In the genomic region with DNA sequence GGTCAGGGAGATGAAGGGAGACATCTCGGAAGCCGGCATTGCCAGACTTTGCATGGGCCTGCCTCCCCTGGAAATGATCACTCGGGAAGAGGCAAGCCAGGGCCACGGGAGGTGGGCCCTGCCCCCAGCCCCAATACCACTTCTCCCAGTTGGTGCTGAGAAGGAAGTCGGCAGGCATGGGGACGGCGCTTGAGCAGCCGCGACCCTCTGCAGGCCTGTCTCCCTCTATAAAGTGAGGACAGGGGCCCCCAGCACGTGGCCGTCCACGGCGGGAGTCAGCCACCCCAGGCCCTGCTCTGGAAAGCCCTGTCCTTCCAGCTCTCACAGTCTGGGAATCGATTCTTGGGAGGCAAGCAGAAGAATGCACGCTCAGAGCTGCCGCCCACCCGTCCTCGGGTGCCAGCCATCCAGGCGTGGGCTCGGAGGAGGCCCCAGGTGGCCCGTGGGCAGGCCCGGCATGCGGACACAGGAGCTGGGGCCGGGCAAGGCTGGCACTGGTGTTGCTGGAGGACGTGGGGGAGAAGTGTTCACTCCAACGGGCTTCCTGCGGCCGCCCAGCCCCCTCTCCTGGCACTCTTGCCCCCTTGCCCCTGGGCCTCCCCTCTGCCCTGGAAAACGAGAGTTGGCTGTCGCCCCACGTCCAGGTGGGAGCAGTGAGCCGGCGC, we compare ENCODE assay signal across 29 cellular contexts.
"Had no signal": no experiment of that assay in that cellular context is flagged by ENCODE, and none has a peak within 500 bp of the region (broad histone marks: within the 10 kb centered on the region; RNA-seq: fewer than 3 reads in every experiment).

No MANE protein-coding gene starts in this region.

- H3K4me3 Mint-ChIP-seq: mesothelial cell of epicardium; naive thymus-derived CD4-positive, alpha-beta T cell; natural killer cell treated with Interleukin-12 subunit alpha and Interleukin-12 subunit beta and Interleukin-15 and Interleukin-18, amount 100 ng/mL, for 72 hours; neural crest cell; stimulated activated effector memory CD8-positive, alpha-beta T cell treated with anti-CD3 and anti-CD28 coated beads, Interleukin-12 subunit alpha, Interleukin-12 subunit beta, amount 100 ng/mL, for 72 hours; stimulated activated naive CD8-positive, alpha-beta T cell treated with anti-CD3 and anti-CD28 coated beads, Interleukin-15, Interleukin-2, amounts not matched to agents 100 ng/mL and 50 ng/mL, for 24 hours had no signal

- H3K4me3 ChIP-seq: heart right ventricle, hepatocyte, left ventricle myocardium inferior, lung, mucosa of descending colon, ovary, prostate gland, sigmoid colon, spleen, suprapubic skin, thoracic aorta, tibial artery, upper lobe of right lung had no signal

- H3K36me3 ChIP-seq: heart right ventricle, left ventricle myocardium inferior, neutrophil, ovary, prostate gland, sigmoid colon, spleen, suprapubic skin, thoracic aorta, tibial artery, upper lobe of right lung had no signal

- DNase-seq: heart right ventricle; kidney; left colon; left ventricle myocardium inferior; mesendoderm; mucosa of descending colon; naive thymus-derived CD4-positive, alpha-beta T cell; occipital lobe; ovary; retina; sigmoid colon; small intestine; spleen; stimulated activated CD4-positive, alpha-beta T cell treated with anti-CD3 and anti-CD28 coated beads, Interleukin-4, amount 100 ng/mL, for 24 hours; stimulated activated naive CD4-positive, alpha-beta T cell; tibial artery; trophoblast cell; upper lobe of right lung had no signal

- H3K27me3 ChIP-seq: hepatocyte, ovary, upper lobe of right lung had no signal

- H3K9me3 Mint-ChIP-seq: mesothelial cell of epicardium; naive thymus-derived CD4-positive, alpha-beta T cell; natural killer cell treated with Interleukin-12 subunit alpha and Interleukin-12 subunit beta and Interleukin-15 and Interleukin-18, amount 100 ng/mL, for 72 hours; neural crest cell; stimulated activated effector memory CD8-positive, alpha-beta T cell treated with anti-CD3 and anti-CD28 coated beads, Interleukin-12 subunit alpha, Interleukin-12 subunit beta, amount 100 ng/mL, for 72 hours; stimulated activated naive CD8-positive, alpha-beta T cell treated with anti-CD3 and anti-CD28 coated beads, Interleukin-15, Interleukin-2, amounts not matched to agents 100 ng/mL and 50 ng/mL, for 24 hours had no signal

- H3K4me1 Mint-ChIP-seq: mesothelial cell of epicardium; neural crest cell; stimulated activated effector memory CD8-positive, alpha-beta T cell treated with anti-CD3 and anti-CD28 coated beads, Interleukin-12 subunit alpha, Interleukin-12 subunit beta, amount 100 ng/mL, for 72 hours had no signal

- H3K27me3 Mint-ChIP-seq: naive thymus-derived CD4-positive, alpha-beta T cell; natural killer cell treated with Interleukin-12 subunit alpha and Interleukin-12 subunit beta and Interleukin-15 and Interleukin-18, amount 100 ng/mL, for 72 hours; stimulated activated naive CD8-positive, alpha-beta T cell treated with anti-CD3 and anti-CD28 coated beads, Interleukin-15, Interleukin-2, amounts not matched to agents 100 ng/mL and 50 ng/mL, for 24 hours had no signal

- H3K27ac Mint-ChIP-seq: mesothelial cell of epicardium; naive thymus-derived CD4-positive, alpha-beta T cell; natural killer cell treated with Interleukin-12 subunit alpha and Interleukin-12 subunit beta and Interleukin-15 and Interleukin-18, amount 100 ng/mL, for 72 hours; stimulated activated effector memory CD8-positive, alpha-beta T cell treated with anti-CD3 and anti-CD28 coated beads, Interleukin-12 subunit alpha, Interleukin-12 subunit beta, amount 100 ng/mL, for 72 hours; stimulated activated naive CD8-positive, alpha-beta T cell treated with anti-CD3 and anti-CD28 coated beads, Interleukin-15, Interleukin-2, amounts not matched to agents 100 ng/mL and 50 ng/mL, for 24 hours had no signal

- H3K9me3 ChIP-seq: mucosa of descending colon, neutrophil, ovary, prostate gland, sigmoid colon, spleen, suprapubic skin, thoracic aorta, upper lobe of right lung had no signal

- H3K4me1 ChIP-seq: heart right ventricle, left ventricle myocardium inferior, prostate gland, sigmoid colon, spleen, suprapubic skin, tibial artery, upper lobe of right lung had no signal

- H3K36me3 Mint-ChIP-seq: mesothelial cell of epicardium; naive thymus-derived CD4-positive, alpha-beta T cell; natural killer cell treated with Interleukin-12 subunit alpha and Interleukin-12 subunit beta and Interleukin-15 and Interleukin-18, amount 100 ng/mL, for 72 hours; stimulated activated effector memory CD8-positive, alpha-beta T cell treated with anti-CD3 and anti-CD28 coated beads, Interleukin-12 subunit alpha, Interleukin-12 subunit beta, amount 100 ng/mL, for 72 hours had no signal

- H3K27ac ChIP-seq: heart right ventricle, hepatocyte, left ventricle myocardium inferior, neutrophil, ovary, prostate gland, sigmoid colon, spleen, suprapubic skin, thoracic aorta, tibial artery, upper lobe of right lung had no signal
